9 cellular contexts compared by ENCODE assay signal in the genomic region with DNA sequence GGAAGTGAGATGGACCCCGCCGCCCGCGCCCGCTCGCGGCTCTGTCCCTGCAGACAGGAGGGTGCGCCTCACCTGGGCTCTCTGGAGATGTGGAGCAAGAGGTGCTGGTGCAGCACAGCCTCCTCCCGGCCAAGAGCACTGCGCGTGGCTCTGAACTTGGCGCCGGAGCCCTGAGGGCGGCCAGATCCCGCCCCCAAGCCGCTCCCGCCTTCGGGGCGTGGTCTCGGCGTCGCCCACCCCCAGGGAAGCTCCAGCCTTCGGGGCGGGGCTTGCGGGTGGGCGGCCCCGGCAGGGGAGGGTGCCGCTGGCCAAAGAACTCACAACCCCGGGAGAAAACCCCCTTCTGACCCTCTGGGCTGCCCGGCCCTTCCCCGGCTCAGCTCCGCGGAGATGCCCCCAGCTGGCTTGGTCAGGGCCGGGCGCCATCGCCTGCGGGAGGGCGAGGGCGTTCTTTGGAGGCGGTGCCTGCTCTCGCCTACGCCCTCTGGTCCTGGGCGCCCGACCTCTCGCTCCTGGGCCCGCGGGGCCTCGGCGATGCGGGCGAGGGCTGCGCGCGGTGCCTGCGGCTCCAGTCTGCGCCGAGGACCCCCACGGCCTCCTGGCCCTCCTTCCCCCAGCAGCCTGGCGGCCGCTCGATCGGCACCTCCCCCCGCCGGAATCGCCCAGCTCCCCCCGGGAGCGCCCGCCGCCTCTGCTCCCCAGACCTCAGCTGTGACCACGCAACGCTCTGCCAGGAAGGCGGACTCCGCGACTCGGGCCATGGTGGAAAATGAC. TPM values are rescaled to one million over a fixed set of nuclear protein-coding genes. Genes with fewer than 3 reads are reported as not detected.
DNase-seq lines count a peak whose midpoint lies in the region; ATAC-seq, FAIRE-seq and TF ChIP-seq lines count a peak whose summit lies in the region.
"Had no signal": no experiment of that assay in that cellular context is flagged by ENCODE, and none has a peak within 500 bp of the region (broad histone marks: within the 10 kb centered on the region; RNA-seq: fewer than 3 reads in every experiment).

A gene with protein sequence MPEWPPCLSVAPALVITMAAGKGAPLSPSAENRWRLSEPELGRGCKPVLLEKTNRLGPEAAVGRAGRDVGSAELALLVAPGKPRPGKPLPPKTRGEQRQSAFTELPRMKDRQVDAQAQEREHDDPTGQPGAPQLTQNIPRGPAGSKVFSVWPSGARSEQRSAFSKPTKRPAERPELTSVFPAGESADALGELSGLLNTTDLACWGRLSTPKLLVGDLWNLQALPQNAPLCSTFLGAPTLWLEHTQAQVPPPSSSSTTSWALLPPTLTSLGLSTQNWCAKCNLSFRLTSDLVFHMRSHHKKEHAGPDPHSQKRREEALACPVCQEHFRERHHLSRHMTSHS (minus strand): TSS at position 146 of the 774 bp plus-strand sequence. CDS start 15,464 bp downstream, outside the sequence.

- no peaks in the 10 kb centered on the region for H3K36me3 ChIP-seq in keratinocyte (ENCODE audit: control insufficient read depth in 2 of 2, extremely low read depth in 1 of 2, insufficient read depth in 2 of 2, low read length in 2 of 2)

- H3K4me3 ChIP-seq in keratinocyte (ENCODE audit: control insufficient read depth in 2 of 3, extremely low read depth in 1 of 3, insufficient read depth in 2 of 3, low read depth in 1 of 3, low read length in 3 of 3), result peak within 1 kb of the TSS; percentile 73 to 83 (median 82)

- peak in 2 of 3 experiments; percentile 14 to 15 for TF ChIP-seq CTCF in keratinocyte (optimal IDR thresholded peaks at IDR 0.05 in 1 of 3, IDR thresholded peaks at IDR 0.05 in 1 of 3, conservative IDR thresholded peaks at IDR 0.05 in 1 of 3; ENCODE audit: extremely low read depth in 1 of 3, insufficient read depth in 2 of 3, low read length in 3 of 3)

- peaks cover 91% of the 10 kb centered on the region for H3K27me3 Mint-ChIP-seq in central memory CD8-positive, alpha-beta T cell

- H3K9me3 Mint-ChIP-seq in central memory CD8-positive, alpha-beta T cell, result no peaks in the 10 kb centered on the region

- peaks cover 4% of the 10 kb centered on the region for H3K27me3 ChIP-seq in keratinocyte (ENCODE audit: control insufficient read depth, extremely low read depth, insufficient read depth, low read length)

- H3K27ac ChIP-seq in keratinocyte (ENCODE audit: control insufficient read depth, insufficient read depth, low read length), result peak within 1 kb of the TSS; percentile 43

- peak within 1 kb of the TSS; percentile 86 for H3K4me3 Mint-ChIP-seq in central memory CD8-positive, alpha-beta T cell

- H3K4me1 ChIP-seq in keratinocyte (ENCODE audit: control insufficient read depth, extremely low read depth, insufficient read depth, low read length), result peaks cover 10% of the 10 kb centered on the region

- FAIRE-seq in keratinocyte (lab: Jason Lieb, UNC), result no peak
- FAIRE-seq: G401.6 had no signal

- no peaks in the 10 kb centered on the region for H3K9me3 ChIP-seq in keratinocyte (ENCODE audit: control insufficient read depth, low read depth, low read length)

- H3K36me3 Mint-ChIP-seq in central memory CD8-positive, alpha-beta T cell (ENCODE audit: insufficient read depth), result no peaks in the 10 kb centered on the region

- H3K27ac Mint-ChIP-seq in central memory CD8-positive, alpha-beta T cell (ENCODE audit: low read depth), result peak within 1 kb of the TSS; percentile 56

- H2AFZ ChIP-seq in keratinocyte (ENCODE audit: control insufficient read depth, low read length), result peak within 1 kb of the TSS; percentile 90

- peak within 1 kb of the TSS; percentile 74 for H3K9ac ChIP-seq in keratinocyte (ENCODE audit: control insufficient read depth, extremely low read depth, insufficient read depth, low read length)

- peak; percentile 29 to 70 for DNase-seq in NCI-H524 (lab: John Stamatoyannopoulos, UW)
- DNase-seq in NCI-H524 treated with DMSO at 0.1 percent for 48 hours (lab: John Stamatoyannopoulos, UW), result no peak
- DNase-seq in NCI-H2196 (lab: John Stamatoyannopoulos, UW; ENCODE audit: unreplicated experiment), result peak; percentile 82
- peak; percentile 17 for DNase-seq in activated CD4-positive, CD25-positive, alpha-beta regulatory T cell treated with anti-CD3 and anti-CD28 coated beads, Interleukin-2, amount 50 U/mL, for 16 hours (ENCODE audit: low read depth, low spot score)
- DNase-seq in central memory CD8-positive, alpha-beta T cell (ENCODE audit: low spot score in 2 of 2), result peak; percentile 31 to 32
- DNase-seq in keratinocyte (ENCODE audit: low read depth, low spot score), result peak; percentile 46
- DNase-seq in stimulated activated CD4-positive, alpha-beta T cell treated with anti-CD3 and anti-CD28 coated beads, Interleukin-12 subunit alpha, Interleukin-12 subunit beta, amount 100 ng/mL, for 24 hours (ENCODE audit: low read depth in 2 of 2), result peak; percentile 43 to 61

- H4K20me1 ChIP-seq in keratinocyte (ENCODE audit: control insufficient read depth, extremely low read depth, insufficient read depth, low read length), result no peaks in the 10 kb centered on the region

- H3K4me2 ChIP-seq in keratinocyte (ENCODE audit: control insufficient read depth, extremely low read depth, insufficient read depth, low read depth, low read length), result peak within 1 kb of the TSS; percentile 98

- dilution Hi-C loops in keratinocyte (cut with MboI; ENCODE audit: extremely low pct_ligation_motif_present, low sequenced_read_pairs), result no loop called here

- ATAC-seq in HG03064 (IDR thresholded peaks at IDR 0.05; ENCODE audit: low read depth, unreplicated experiment), result peak; percentile 85
- ATAC-seq in central memory CD8-positive, alpha-beta T cell (replicated peaks; ENCODE audit: extremely low read depth, poor library complexity, severe bottlenecking), result peak; percentile 82

- peaks cover 14% of the 10 kb centered on the region for H3K4me1 Mint-ChIP-seq in central memory CD8-positive, alpha-beta T cell

- H3K79me2 ChIP-seq in keratinocyte (ENCODE audit: control insufficient read depth, insufficient read depth, low read length), result no peaks in the 10 kb centered on the region

- H3K9me1 ChIP-seq in keratinocyte (ENCODE audit: control insufficient read depth, extremely low read depth, insufficient read depth, low read length), result no peaks in the 10 kb centered on the region

RNA-seq across cellular contexts. Expression of the gene that starts here (rescaled TPM):
- polyA plus RNA-seq in keratinocyte, result 1.2 to 1.4 TPM (median 1.4 TPM) in 3 replicates
- polyA plus RNA-seq in keratinocyte (2011; ENCODE audit: low read depth), result 0.10 TPM
- 0.67 and 0.83 TPM in 2 replicates for polyA plus RNA-seq in keratinocyte (2011; cell fraction: cytosol; rRNA removed)
- polyA plus RNA-seq in keratinocyte (2011; cell fraction: nucleus; rRNA removed), result 0.57 and 0.61 TPM in 2 replicates
- polyA plus RNA-seq in keratinocyte (2012; ENCODE audit: low replicate concordance), result 0.79 and 1.1 TPM in 2 replicates
- polyA minus RNA-seq in keratinocyte, result 1.2 to 3.1 TPM (median 1.8 TPM) in 3 replicates
- 1.3 TPM for polyA minus RNA-seq in keratinocyte (2011; cell fraction: cytosol; rRNA and poly(A)+ RNA removed)
- 0.31 and 0.32 TPM in 2 replicates for polyA minus RNA-seq in keratinocyte (2011; cell fraction: nucleus; rRNA and poly(A)+ RNA removed)
